Comparison of ENCODE assay signal across 8 cellular contexts in the genomic region with DNA sequence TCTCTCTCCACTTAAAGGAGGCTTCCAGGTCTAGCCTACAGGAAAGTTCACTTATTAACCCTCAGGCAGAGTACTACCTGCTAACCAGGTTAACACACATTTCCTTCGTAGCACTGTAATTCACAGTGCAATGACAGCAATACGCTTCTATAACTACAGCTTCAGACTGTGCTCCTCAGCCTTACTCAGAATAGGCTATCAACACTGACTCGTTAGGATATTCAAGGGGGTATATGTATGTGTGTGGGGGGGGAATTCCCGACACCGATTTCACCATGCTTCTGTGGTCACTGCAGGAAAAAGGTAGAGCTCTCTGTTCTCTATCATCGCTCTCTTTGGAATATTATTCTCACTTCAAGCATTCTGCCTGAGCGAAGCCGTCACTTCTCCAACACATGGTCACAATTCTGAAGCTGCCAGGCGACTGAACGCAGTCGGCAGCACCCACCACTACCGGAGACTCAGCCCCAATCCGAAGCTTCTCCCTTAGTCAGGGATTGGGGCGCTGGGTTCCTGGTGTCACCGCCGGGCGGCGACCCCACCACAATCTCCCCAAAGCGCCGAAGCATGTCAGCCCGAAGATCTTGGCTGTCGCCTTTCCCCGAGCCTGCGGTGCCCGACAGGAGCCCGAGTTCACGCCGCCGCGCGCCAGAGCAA. TPM values are rescaled to one million over a fixed set of nuclear protein-coding genes. Genes with fewer than 3 reads are reported as not detected.
DNase-seq lines count a peak whose midpoint lies in the region; ATAC-seq and TF ChIP-seq lines count a peak whose summit lies in the region.

No MANE protein-coding gene starts in this region.

- H3K36me3 ChIP-seq in right atrium auricular region (peaks cover 28% of the 10 kb centered on the region), spleen (peaks cover 0 to 29% (median 22%) of the 10 kb centered on the region in 6 donors)

- peaks cover 35% of the 10 kb centered on the region for H3K36me3 Mint-ChIP-seq in activated CD4-positive, alpha-beta T cell treated with anti-CD3 and anti-CD28 coated beads for 36 hours (ENCODE audit: low read depth)
- H3K36me3 Mint-ChIP-seq in activated T-helper 1 cell treated with anti-CD3 and anti-CD28 coated beads, Interleukin-12 subunit alpha, Interleukin-12 subunit beta, Interleukin-2, Interleukin-4 antibody, amounts not matched to agents 30 ng/mL and 10 ng/mL and 1 ng/mL, durations not matched to agents 14 hours and 24 hours and 36 hours (ENCODE audit: low read depth) = peaks cover 28% of the 10 kb centered on the region

- no peaks in the 10 kb centered on the region for H3K9me3 Mint-ChIP-seq in activated CD4-positive, alpha-beta T cell treated with anti-CD3 and anti-CD28 coated beads for 36 hours (ENCODE audit: low read depth)
- H3K9me3 Mint-ChIP-seq in activated T-helper 1 cell treated with anti-CD3 and anti-CD28 coated beads, Interleukin-12 subunit alpha, Interleukin-12 subunit beta, Interleukin-2, Interleukin-4 antibody, amounts not matched to agents 30 ng/mL and 10 ng/mL and 1 ng/mL, durations not matched to agents 14 hours and 24 hours and 36 hours = no peaks in the 10 kb centered on the region

- peak overlapping the region; percentile 84 to 94 for H3K27ac ChIP-seq in right atrium auricular region
- H3K27ac ChIP-seq in spleen = peak overlapping the region; percentile 95 to 99 (median 96)

- peak in 1 of 2 donors; percentile 16 for TF ChIP-seq CTCF in right atrium auricular region (IDR thresholded peaks at IDR 0.05)
- peak in 2 of 11 experiments; percentile 6 to 16 for TF ChIP-seq CTCF in spleen (IDR thresholded peaks at IDR 0.05 in 8 of 11, conservative IDR thresholded peaks at IDR 0.05 in 3 of 11)

- TF ChIP-seq POLR2A in spleen (IDR thresholded peaks at IDR 0.05) = no peak

- H3K4me3 ChIP-seq in right atrium auricular region = peak overlapping the region; percentile 91 to 93
- peak overlapping the region; percentile 70 to 98 (median 93) for H3K4me3 ChIP-seq in spleen

- 0 to 3% (median 1%) methylated on average over 14 to 31 of the region's 31 CpGs for WGBS in spleen, 5 donors

- peak; percentile 72 for DNase-seq in activated CD4-positive, alpha-beta T cell treated with anti-CD3 and anti-CD28 coated beads for 36 hours
- DNase-seq in activated CD4-positive, alpha-beta T cell treated with anti-CD3 and anti-CD28 coated beads for 1 hour = no peak
- DNase-seq in activated T-helper 1 cell treated with anti-CD3 and anti-CD28 coated beads, Interleukin-12 subunit alpha, Interleukin-12 subunit beta, Interleukin-2, Interleukin-4 antibody, amounts not matched to agents 30 ng/mL and 10 ng/mL and 1 ng/mL, durations not matched to agents 14 hours and 24 hours and 36 hours (ENCODE audit: low spot score) = no peak
- DNase-seq in right atrium auricular region (ENCODE audit: low spot score) (no peak), spleen (no peak), NCI-H446 (lab: John Stamatoyannopoulos, UW) (no peak), GOT3 (lab: John Stamatoyannopoulos, UW) (no peak)

- no peaks in the 10 kb centered on the region for H3K27me3 Mint-ChIP-seq in activated CD4-positive, alpha-beta T cell treated with anti-CD3 and anti-CD28 coated beads for 36 hours
- no peaks in the 10 kb centered on the region for H3K27me3 Mint-ChIP-seq in activated T-helper 1 cell treated with anti-CD3 and anti-CD28 coated beads, Interleukin-12 subunit alpha, Interleukin-12 subunit beta, Interleukin-2, Interleukin-4 antibody, amounts not matched to agents 30 ng/mL and 10 ng/mL and 1 ng/mL, durations not matched to agents 14 hours and 24 hours and 36 hours (ENCODE audit: insufficient read depth)

- intact Hi-C loops in activated CD4-positive, alpha-beta T cell treated with anti-CD3 and anti-CD28 coated beads for 36 hours (cut with DNase I, micrococcal nuclease) = loop anchor here (1.0 to 10.0 kb wide), 18 partner anchors 9 to 594 kb away; a partner anchor contains a TSS
- intact Hi-C loops in activated T-helper 1 cell treated with anti-CD3 and anti-CD28 coated beads, Interleukin-12 subunit alpha, Interleukin-12 subunit beta, Interleukin-2, Interleukin-4 antibody, amounts not matched to agents 30 ng/mL and 10 ng/mL and 1 ng/mL, durations not matched to agents 14 hours and 24 hours and 36 hours (cut with micrococcal nuclease) = loop anchor here (1.0 to 10.0 kb wide), 15 partner anchors 11 to 414 kb away; a partner anchor contains a TSS
- intact Hi-C loops in spleen (cut with DNase I; ENCODE audit: low total_unique reads) = no loop called here

- H3K27ac Mint-ChIP-seq in activated CD4-positive, alpha-beta T cell treated with anti-CD3 and anti-CD28 coated beads for 36 hours = peak overlapping the region; percentile 96
- H3K27ac Mint-ChIP-seq in activated T-helper 1 cell treated with anti-CD3 and anti-CD28 coated beads, Interleukin-12 subunit alpha, Interleukin-12 subunit beta, Interleukin-2, Interleukin-4 antibody, amounts not matched to agents 30 ng/mL and 10 ng/mL and 1 ng/mL, durations not matched to agents 14 hours and 24 hours and 36 hours = peak overlapping the region; percentile 97

- H3K27me3 ChIP-seq in right atrium auricular region (no peaks in the 10 kb centered on the region), spleen (replicated peaks in 1 of 7) (no peaks in the 10 kb centered on the region)

- H3K9me3 ChIP-seq in right atrium auricular region (no peaks in the 10 kb centered on the region), spleen (no peaks in the 10 kb centered on the region)

- CTCF ChIA-PET in activated CD4-positive, alpha-beta T cell treated with anti-CD3 and anti-CD28 coated beads for 36 hours (lab: Charles Lee) = interaction anchor here (0.6 to 5.5 kb wide), 16 partner anchors 10 to 255 kb away, joined by 3 to 78 read pairs (median 4); a partner anchor contains a TSS

- H3K4me1 ChIP-seq in right atrium auricular region (peaks cover 0 to 29% of the 10 kb centered on the region in 2 donors), spleen (peaks cover 29 to 75% (median 45%) of the 10 kb centered on the region in 6 donors)

- ATAC-seq in activated CD4-positive, alpha-beta T cell treated with anti-CD3 and anti-CD28 coated beads for 36 hours = peak; percentile 63
- ATAC-seq in HG03565 (IDR thresholded peaks at IDR 0.05; ENCODE audit: unreplicated experiment) = peak; percentile 12

- POLR2A ChIA-PET in activated CD4-positive, alpha-beta T cell treated with anti-CD3 and anti-CD28 coated beads for 36 hours (lab: Charles Lee) = interaction anchor here (0.6 to 4.5 kb wide), 17 partner anchors 10 to 242 kb away, joined by 3 to 73 read pairs (median 6); a partner anchor contains a TSS

- peak overlapping the region; percentile 88 for H3K4me3 Mint-ChIP-seq in activated CD4-positive, alpha-beta T cell treated with anti-CD3 and anti-CD28 coated beads for 36 hours
- H3K4me3 Mint-ChIP-seq in activated T-helper 1 cell treated with anti-CD3 and anti-CD28 coated beads, Interleukin-12 subunit alpha, Interleukin-12 subunit beta, Interleukin-2, Interleukin-4 antibody, amounts not matched to agents 30 ng/mL and 10 ng/mL and 1 ng/mL, durations not matched to agents 14 hours and 24 hours and 36 hours = peak overlapping the region; percentile 96

- peaks cover 55% of the 10 kb centered on the region for H3K4me1 Mint-ChIP-seq in activated CD4-positive, alpha-beta T cell treated with anti-CD3 and anti-CD28 coated beads for 36 hours
- peaks cover 56% of the 10 kb centered on the region for H3K4me1 Mint-ChIP-seq in activated T-helper 1 cell treated with anti-CD3 and anti-CD28 coated beads, Interleukin-12 subunit alpha, Interleukin-12 subunit beta, Interleukin-2, Interleukin-4 antibody, amounts not matched to agents 30 ng/mL and 10 ng/mL and 1 ng/mL, durations not matched to agents 14 hours and 24 hours and 36 hours (ENCODE audit: low read depth)

RNA-seq across cellular contexts. Expression of a gene that starts 0.6 kb away (rescaled TPM):
- total RNA-seq in activated CD4-positive, alpha-beta T cell treated with anti-CD3 and anti-CD28 coated beads for 36 hours = 10 to 100 TPM; 72.9 to 76.7 TPM
- 93.4 and 94.3 TPM in 2 replicates for total RNA-seq in activated T-helper 1 cell treated with anti-CD3 and anti-CD28 coated beads, Interleukin-12 subunit alpha, Interleukin-12 subunit beta, Interleukin-2, Interleukin-4 antibody, amounts not matched to agents 30 ng/mL and 10 ng/mL and 1 ng/mL, durations not matched to agents 14 hours and 24 hours and 36 hours
- total RNA-seq in right atrium auricular region = 10 to 100 TPM; 18.5 to 23.7 TPM
- 10 to 100 TPM; 38.0 to 73.7 (median 65.2) TPM for total RNA-seq in spleen
- 10 to 100 TPM; 14.1 to 37.9 (median 26.9) TPM for polyA plus RNA-seq in spleen

RNA-seq across cellular contexts. Expression of a gene that starts 0.9 kb away (rescaled TPM):
- 10 to 100 TPM; 51.4 to 63.8 TPM for total RNA-seq in activated CD4-positive, alpha-beta T cell treated with anti-CD3 and anti-CD28 coated beads for 36 hours
- total RNA-seq in activated T-helper 1 cell treated with anti-CD3 and anti-CD28 coated beads, Interleukin-12 subunit alpha, Interleukin-12 subunit beta, Interleukin-2, Interleukin-4 antibody, amounts not matched to agents 30 ng/mL and 10 ng/mL and 1 ng/mL, durations not matched to agents 14 hours and 24 hours and 36 hours = 126 and 130 TPM in 2 replicates
- 10 to 100 TPM; 66.7 to 74.1 TPM for total RNA-seq in right atrium auricular region
- 10 to 100 TPM; 32.2 to 38.4 (median 35.1) TPM for total RNA-seq in spleen
- 10 to 100 TPM; 39.1 to 62.7 (median 47.2) TPM for polyA plus RNA-seq in spleen

RNA-seq across cellular contexts. Expression of a gene that starts 10.2 kb away (rescaled TPM):
- 10 to 100 TPM; 39.0 to 39.1 TPM for total RNA-seq in activated CD4-positive, alpha-beta T cell treated with anti-CD3 and anti-CD28 coated beads for 36 hours
- 49.0 and 49.3 TPM in 2 replicates for total RNA-seq in activated T-helper 1 cell treated with anti-CD3 and anti-CD28 coated beads, Interleukin-12 subunit alpha, Interleukin-12 subunit beta, Interleukin-2, Interleukin-4 antibody, amounts not matched to agents 30 ng/mL and 10 ng/mL and 1 ng/mL, durations not matched to agents 14 hours and 24 hours and 36 hours
- total RNA-seq in right atrium auricular region (10 to 100 TPM; 18.0 to 24.9 TPM), spleen (10 to 100 TPM; 27.1 to 47.3 (median 38.0) TPM)
- 10 to 100 TPM; 28.2 to 38.0 (median 34.3) TPM for polyA plus RNA-seq in spleen

RNA-seq across cellular contexts. Expression of a gene that starts 28.4 kb away (rescaled TPM):
- total RNA-seq in activated CD4-positive, alpha-beta T cell treated with anti-CD3 and anti-CD28 coated beads for 36 hours = 10 to 100 TPM; 67.8 to 79.7 TPM
- 119 and 126 TPM in 2 replicates for total RNA-seq in activated T-helper 1 cell treated with anti-CD3 and anti-CD28 coated beads, Interleukin-12 subunit alpha, Interleukin-12 subunit beta, Interleukin-2, Interleukin-4 antibody, amounts not matched to agents 30 ng/mL and 10 ng/mL and 1 ng/mL, durations not matched to agents 14 hours and 24 hours and 36 hours
- total RNA-seq in right atrium auricular region (10 to 100 TPM in 1 of 2 donors, 1 to 10 TPM in 1; 8.8 to 10.2 TPM), spleen (10 to 100 TPM; 12.4 to 32.5 (median 19.1) TPM)
- polyA plus RNA-seq in spleen = 10 to 100 TPM; 18.5 to 21.2 (median 19.2) TPM

RNA-seq across cellular contexts. Expression of a gene that starts 55.3 kb away (rescaled TPM):
- 100 to 1,000 TPM; 130 to 160 TPM for total RNA-seq in activated CD4-positive, alpha-beta T cell treated with anti-CD3 and anti-CD28 coated beads for 36 hours
- 122 and 129 TPM in 2 replicates for total RNA-seq in activated T-helper 1 cell treated with anti-CD3 and anti-CD28 coated beads, Interleukin-12 subunit alpha, Interleukin-12 subunit beta, Interleukin-2, Interleukin-4 antibody, amounts not matched to agents 30 ng/mL and 10 ng/mL and 1 ng/mL, durations not matched to agents 14 hours and 24 hours and 36 hours
- 10 to 100 TPM; 10.3 to 14.3 TPM for total RNA-seq in right atrium auricular region
- 10 to 100 TPM; 35.5 to 83.8 (median 66.1) TPM for total RNA-seq in spleen
- 10 to 100 TPM; 45.8 to 79.8 (median 61.8) TPM for polyA plus RNA-seq in spleen
